Comparison of ENCODE assay signal across 8 cellular contexts in the genomic region with DNA sequence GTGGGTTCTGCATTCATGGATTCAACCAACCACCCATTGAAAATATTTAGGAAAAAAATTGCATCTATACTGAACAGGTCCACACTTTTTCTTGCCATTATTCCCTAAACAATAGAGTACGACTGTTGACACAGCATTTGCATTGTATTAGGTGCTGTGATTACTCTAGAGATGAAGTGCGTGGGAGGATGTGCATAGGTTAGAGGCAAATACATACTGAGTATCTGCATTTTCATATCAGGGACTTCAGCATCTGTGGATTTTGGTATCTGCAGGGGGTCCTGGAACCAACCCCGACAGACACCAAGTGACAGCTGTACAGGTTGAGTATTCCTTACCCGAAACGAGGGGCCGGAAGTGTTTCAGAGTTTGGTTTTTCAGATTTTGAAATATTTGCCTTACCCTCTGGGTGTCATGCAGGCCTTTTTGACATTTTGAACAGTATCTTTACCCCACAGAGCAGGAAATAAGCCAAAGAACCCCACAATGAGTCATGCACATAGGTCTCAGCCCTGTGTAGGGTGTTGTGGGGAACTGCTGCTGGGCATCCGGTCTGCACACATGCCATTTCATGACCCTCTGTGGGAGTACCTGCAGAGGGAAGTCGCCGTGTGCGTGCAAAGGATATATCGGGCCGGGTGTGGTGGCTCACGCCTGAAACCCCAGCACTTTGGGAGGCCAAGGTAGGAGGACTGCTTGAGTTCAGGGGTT. TPM values are rescaled to one million over a fixed set of nuclear protein-coding genes. Genes with fewer than 3 reads are reported as not detected.
DNase-seq lines count a peak whose midpoint lies in the region; ATAC-seq and TF ChIP-seq lines count a peak whose summit lies in the region.

No MANE protein-coding gene starts in this region.

- CTCF ChIA-PET in CD4-positive, alpha-beta T cell (lab: Charles Lee), result no interaction called here
- CTCF ChIA-PET in activated CD8-positive, alpha-beta T cell treated with anti-CD3 and anti-CD28 coated beads, Interleukin-2, amount 10 ng/mL, durations not matched to agents 7 days and 5 days (lab: Charles Lee), result interaction anchor here (1.0 to 2.4 kb wide), 4 partner anchors 11 to 475 kb away, joined by 3 to 8 read pairs (median 4); no protein-coding TSS in a partner anchor

- peaks cover 70% of the 10 kb centered on the region for H3K36me3 ChIP-seq in HUES48 (ENCODE audit: control insufficient read depth, insufficient read depth, low read length)

- no peaks in the 10 kb centered on the region for H3K9me3 Mint-ChIP-seq in CD4-positive, alpha-beta T cell
- no peaks in the 10 kb centered on the region for H3K9me3 Mint-ChIP-seq in activated CD8-positive, alpha-beta T cell treated with anti-CD3 and anti-CD28 coated beads, Interleukin-2, amount 10 ng/mL, durations not matched to agents 7 days and 5 days (ENCODE audit: insufficient read depth)

- H3K4me1 ChIP-seq in HUES48 (ENCODE audit: control insufficient read depth, insufficient read depth, low read length), result peaks cover 21% of the 10 kb centered on the region

- no peaks in the 10 kb centered on the region for H3K27me3 Mint-ChIP-seq in CD4-positive, alpha-beta T cell
- H3K27me3 Mint-ChIP-seq in activated CD8-positive, alpha-beta T cell treated with anti-CD3 and anti-CD28 coated beads, Interleukin-2, amount 10 ng/mL, durations not matched to agents 7 days and 5 days (ENCODE audit: low read depth), result no peaks in the 10 kb centered on the region

- TF ChIP-seq CTCF in CD4-positive, alpha-beta T cell (IDR thresholded peaks at IDR 0.05), result no peak

- H3K27me3 ChIP-seq in CD4-positive, alpha-beta T cell (ENCODE audit: control insufficient read depth, insufficient read depth, low read length), result no peaks in the 10 kb centered on the region
- no peaks in the 10 kb centered on the region for H3K27me3 ChIP-seq in HUES48 (ENCODE audit: control insufficient read depth, insufficient read depth, low read length)

- H3K4me1 Mint-ChIP-seq in CD4-positive, alpha-beta T cell (ENCODE audit: low read depth), result peaks cover 19% of the 10 kb centered on the region
- H3K4me1 Mint-ChIP-seq in activated CD8-positive, alpha-beta T cell treated with anti-CD3 and anti-CD28 coated beads, Interleukin-2, amount 10 ng/mL, durations not matched to agents 7 days and 5 days (ENCODE audit: low read depth), result peaks cover 44% of the 10 kb centered on the region

- peaks cover 86% of the 10 kb centered on the region for H3K36me3 Mint-ChIP-seq in CD4-positive, alpha-beta T cell (ENCODE audit: low read depth)
- H3K36me3 Mint-ChIP-seq in activated CD8-positive, alpha-beta T cell treated with anti-CD3 and anti-CD28 coated beads, Interleukin-2, amount 10 ng/mL, durations not matched to agents 7 days and 5 days (ENCODE audit: low read depth), result peaks cover 74% of the 10 kb centered on the region

- DNase-seq in CD4-positive, alpha-beta T cell, result peak; percentile 22 to 68 (median 62)
- peak; percentile 87 for DNase-seq in activated CD8-positive, alpha-beta T cell treated with anti-CD3 and anti-CD28 coated beads, Interleukin-2, amount 10 ng/mL, durations not matched to agents 7 days and 5 days
- DNase-seq in left colon (peak in 1 of 2 donors; percentile 43), NCI-H187 treated with DMSO at 0.1 percent for 48 hours (lab: John Stamatoyannopoulos, UW) (no peak), NCI-H2081 treated with DMSO at 0.1 percent for 48 hours (lab: John Stamatoyannopoulos, UW) (no peak)

- POLR2A ChIA-PET in CD4-positive, alpha-beta T cell (lab: Charles Lee), result interaction anchor here (1.0 to 2.4 kb wide), 2 partner anchors 14 to 933 kb away, joined by 3 to 13 read pairs; a partner anchor contains a TSS
- POLR2A ChIA-PET in activated CD8-positive, alpha-beta T cell treated with anti-CD3 and anti-CD28 coated beads, Interleukin-2, amount 10 ng/mL, durations not matched to agents 7 days and 5 days (lab: Charles Lee), result interaction anchor here (0.5 to 3.1 kb wide), 3 partner anchors 14 to 59 kb away, joined by 3 to 19 read pairs (median 6); a partner anchor contains a TSS

- peak overlapping the region; percentile 92 for H3K27ac Mint-ChIP-seq in CD4-positive, alpha-beta T cell
- peak overlapping the region; percentile 96 for H3K27ac Mint-ChIP-seq in activated CD8-positive, alpha-beta T cell treated with anti-CD3 and anti-CD28 coated beads, Interleukin-2, amount 10 ng/mL, durations not matched to agents 7 days and 5 days

- no peaks in the 10 kb centered on the region for H3K9me3 ChIP-seq in CD4-positive, alpha-beta T cell (ENCODE audit: control insufficient read depth, low read length)
- H3K9me3 ChIP-seq in HUES48 (ENCODE audit: control insufficient read depth, insufficient read depth, low read length), result no peaks in the 10 kb centered on the region

- no peak overlapping the region for H3K4me3 ChIP-seq in HUES48 (ENCODE audit: low read depth, low read length)

- H3K9ac ChIP-seq in HUES48 (ENCODE audit: low read depth, low read length), result no peak overlapping the region

- H3K27ac ChIP-seq in CD4-positive, alpha-beta T cell (ENCODE audit: low read depth, low read length), result no peak overlapping the region
- peak overlapping the region; percentile 93 for H3K27ac ChIP-seq in HUES48 (ENCODE audit: low read depth, low read length)

- H3K4me3 Mint-ChIP-seq in CD4-positive, alpha-beta T cell, result peak overlapping the region; percentile 42
- H3K4me3 Mint-ChIP-seq in activated CD8-positive, alpha-beta T cell treated with anti-CD3 and anti-CD28 coated beads, Interleukin-2, amount 10 ng/mL, durations not matched to agents 7 days and 5 days, result peak overlapping the region; percentile 27

- intact Hi-C loops in CD4-positive, alpha-beta T cell (cut with DNase I, micrococcal nuclease), result loop anchor here in 1 of 2 experiments (2.0 kb wide), 1 partner anchor 14 kb away; a partner anchor contains a TSS
- intact Hi-C loops in left colon (cut with DNase I, micrococcal nuclease), result no loop called here

- peak; percentile 97 for ATAC-seq in CD4-positive, alpha-beta T cell (ENCODE audit: poor library complexity)
- ATAC-seq in activated CD8-positive, alpha-beta T cell treated with anti-CD3 and anti-CD28 coated beads, Interleukin-2, amount 10 ng/mL, durations not matched to agents 7 days and 5 days, result peak; percentile 99
- ATAC-seq in left colon (peak; percentile 50), HG03175 (IDR thresholded peaks at IDR 0.05; ENCODE audit: unreplicated experiment) (no peak), HG03378 (IDR thresholded peaks at IDR 0.05; ENCODE audit: unreplicated experiment) (no peak)

RNA-seq across cellular contexts. Expression of a gene that starts 14.5 kb away (rescaled TPM):
- 10 to 100 TPM; 11.6 to 13.5 TPM for total RNA-seq in CD4-positive, alpha-beta T cell
- 10 to 100 TPM; 94.8 to 97.8 TPM for total RNA-seq in activated CD8-positive, alpha-beta T cell treated with anti-CD3 and anti-CD28 coated beads, Interleukin-2, amount 10 ng/mL, durations not matched to agents 7 days and 5 days
- total RNA-seq in left colon, result 10 to 100 TPM; 33.9 to 45.3 TPM

RNA-seq across cellular contexts. Expression of a gene that starts 14.8 kb away (rescaled TPM):
- 10 to 100 TPM; 34.7 to 40.5 TPM for total RNA-seq in CD4-positive, alpha-beta T cell
- 100 to 1,000 TPM in 1 of 2 experiments, 10 to 100 TPM in 1; 99.0 to 102 TPM for total RNA-seq in activated CD8-positive, alpha-beta T cell treated with anti-CD3 and anti-CD28 coated beads, Interleukin-2, amount 10 ng/mL, durations not matched to agents 7 days and 5 days
- total RNA-seq in left colon, result 10 to 100 TPM; 44.4 to 58.8 TPM

RNA-seq across cellular contexts. Expression of a gene that starts 51.7 kb away (rescaled TPM):
- total RNA-seq in CD4-positive, alpha-beta T cell, result 10 to 100 TPM in 1 of 2 experiments, 1 to 10 TPM in 1; 9.9 to 10.8 TPM
- total RNA-seq in activated CD8-positive, alpha-beta T cell treated with anti-CD3 and anti-CD28 coated beads, Interleukin-2, amount 10 ng/mL, durations not matched to agents 7 days and 5 days, result 1 to 10 TPM; 9.1 to 9.7 TPM
- 1 to 10 TPM; 5.7 to 5.8 TPM for total RNA-seq in left colon

Comparison
In these comparisons a context has a peak if more than half of its experiments do, and no peak if none do; other contexts are left out.
1. ATAC-seq: peak in CD4-positive, alpha-beta T cell (single experiment), activated CD8-positive, alpha-beta T cell treated with anti-CD3 and anti-CD28 coated beads, Interleukin-2, amount 10 ng/mL, durations not matched to agents 7 days and 5 days (single experiment) and left colon (single experiment); none in HG03175 (single experiment) and HG03378 (single experiment).
2. DNase-seq: peak in CD4-positive, alpha-beta T cell (10 of 10) and activated CD8-positive, alpha-beta T cell treated with anti-CD3 and anti-CD28 coated beads, Interleukin-2, amount 10 ng/mL, durations not matched to agents 7 days and 5 days (single experiment); none in NCI-H187 treated with DMSO at 0.1 percent for 48 hours (single experiment) and NCI-H2081 treated with DMSO at 0.1 percent for 48 hours (single experiment).